15 cellular contexts compared by ENCODE assay signal in the genomic region with DNA sequence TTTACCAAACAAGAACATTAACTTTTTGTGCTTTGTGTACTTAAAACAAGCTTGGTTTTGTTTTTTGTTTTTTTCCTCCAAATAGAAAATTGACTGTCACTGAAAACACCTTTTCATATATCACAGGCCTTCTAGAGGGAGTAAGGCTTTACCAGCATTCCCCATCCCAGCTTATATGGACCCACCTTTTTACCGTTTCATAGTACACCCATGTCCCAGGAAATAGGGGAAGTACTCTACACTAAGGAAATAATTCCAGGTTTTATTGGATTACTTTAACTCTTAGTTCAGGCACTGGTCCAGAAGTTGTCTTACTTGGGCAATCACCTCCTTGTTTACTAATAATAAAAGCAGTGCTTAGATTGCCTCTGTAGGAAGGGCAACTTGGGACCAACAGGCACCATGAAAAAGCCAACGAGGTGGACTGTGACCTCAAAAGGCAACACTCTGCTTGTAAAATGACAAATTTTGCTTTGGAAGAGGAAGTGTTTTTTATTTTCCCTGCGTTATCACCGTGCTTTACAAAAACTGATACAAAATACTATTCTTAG.
"Had no signal": no experiment of that assay in that cellular context is flagged by ENCODE, and none has a peak within 500 bp of the region (broad histone marks: within the 10 kb centered on the region; RNA-seq: fewer than 3 reads in every experiment).

No MANE protein-coding gene starts in this region.

- H3K27ac Mint-ChIP-seq: activated T-helper 17 cell treated with anti-CD3 and anti-CD28 coated beads, Interleukin-2, amount 50 U/mL, for 72 hours; stimulated activated effector memory CD8-positive, alpha-beta T cell treated with anti-CD3 and anti-CD28 coated beads, Interleukin-12 subunit alpha, Interleukin-12 subunit beta, amount 100 ng/mL, for 72 hours; T-helper 17 cell had no signal

- ATAC-seq: activated T-helper 17 cell treated with anti-CD3 and anti-CD28 coated beads, Interleukin-2, amount 50 U/mL, for 72 hours; effector memory CD8-positive, alpha-beta T cell; gastrocnemius medialis; lower lobe of right lung; stimulated activated effector memory CD8-positive, alpha-beta T cell treated with anti-CD3 and anti-CD28 coated beads, Interleukin-12 subunit alpha, Interleukin-12 subunit beta, amount 100 ng/mL, for 72 hours; T-helper 17 cell had no signal

- H3K36me3 ChIP-seq: gastrocnemius medialis, lower lobe of right lung, ovary, thoracic aorta had no signal

- H3K27me3 Mint-ChIP-seq: activated T-helper 17 cell treated with anti-CD3 and anti-CD28 coated beads, Interleukin-2, amount 50 U/mL, for 72 hours; effector memory CD8-positive, alpha-beta T cell; T-helper 17 cell had no signal

- H3K4me3 Mint-ChIP-seq: activated T-helper 17 cell treated with anti-CD3 and anti-CD28 coated beads, Interleukin-2, amount 50 U/mL, for 72 hours; effector memory CD8-positive, alpha-beta T cell; stimulated activated effector memory CD8-positive, alpha-beta T cell treated with anti-CD3 and anti-CD28 coated beads, Interleukin-12 subunit alpha, Interleukin-12 subunit beta, amount 100 ng/mL, for 72 hours; T-helper 17 cell had no signal

- H3K27ac ChIP-seq: epithelial cell of prostate, gastrocnemius medialis, heart left ventricle, lower lobe of right lung, ovary, thoracic aorta had no signal

- H3K4me3 ChIP-seq: gastrocnemius medialis, heart left ventricle, lower lobe of right lung, ovary, thoracic aorta had no signal

- DNase-seq: activated CD4-positive, CD25-positive, alpha-beta regulatory T cell; activated naive CD4-positive, alpha-beta T cell treated with Interleukin-2 at 50 U/mL for 16 hours; aorta; cerebellar nuclear complex; dermis blood vessel endothelial cell; effector memory CD8-positive, alpha-beta T cell; gastrocnemius medialis; heart left ventricle; lower lobe of right lung; ovary; T-helper 17 cell had no signal

- H3K9me3 ChIP-seq: gastrocnemius medialis, heart left ventricle, lower lobe of right lung, ovary, thoracic aorta had no signal

- H3K27me3 ChIP-seq: gastrocnemius medialis, heart left ventricle, ovary had no signal

- H3K9me3 Mint-ChIP-seq: activated T-helper 17 cell treated with anti-CD3 and anti-CD28 coated beads, Interleukin-2, amount 50 U/mL, for 72 hours; effector memory CD8-positive, alpha-beta T cell; stimulated activated effector memory CD8-positive, alpha-beta T cell treated with anti-CD3 and anti-CD28 coated beads, Interleukin-12 subunit alpha, Interleukin-12 subunit beta, amount 100 ng/mL, for 72 hours had no signal

- H3K4me1 Mint-ChIP-seq: activated T-helper 17 cell treated with anti-CD3 and anti-CD28 coated beads, Interleukin-2, amount 50 U/mL, for 72 hours had no signal
